Comparison of ENCODE assay signal across 26 cellular contexts in genomic region chr15:56629133-56629532, GRCh38.
"Had no signal": no experiment of that assay in that cellular context is flagged by ENCODE, and none has a peak within 500 bp of the region (broad histone marks: within the 10 kb centered on the region; RNA-seq: fewer than 3 reads in every experiment).

No MANE protein-coding gene starts in this region.

- H3K36me3 ChIP-seq: breast epithelium had no signal

- H3K9me3 Mint-ChIP-seq: activated CD4-positive, alpha-beta memory T cell treated with anti-CD3 and anti-CD28 coated beads for 36 hours; activated CD4-positive, alpha-beta T cell treated with anti-CD3 and anti-CD28 coated beads, Interleukin-2, amount 10 ng/mL, durations not matched to agents 7 days and 5 days; activated T-cell treated with anti-CD3 and anti-CD28 coated beads, Interleukin-2, amount 50 U/mL, for 4 hours; T-cell had no signal

- H3K27ac Mint-ChIP-seq: activated CD4-positive, alpha-beta memory T cell treated with anti-CD3 and anti-CD28 coated beads for 36 hours; activated CD4-positive, alpha-beta T cell treated with anti-CD3 and anti-CD28 coated beads, Interleukin-2, amount 10 ng/mL, durations not matched to agents 7 days and 5 days; T-cell had no signal

- DNase-seq: activated CD4-positive, alpha-beta memory T cell treated with anti-CD3 and anti-CD28 coated beads for 36 hours; activated CD4-positive, alpha-beta T cell treated with anti-CD3 and anti-CD28 coated beads, Interleukin-2, amount 10 ng/mL, durations not matched to agents 7 days and 5 days; activated CD4-positive, CD25-positive, alpha-beta regulatory T cell; activated CD8-positive, alpha-beta memory T cell treated with anti-CD3 and anti-CD28 coated beads for 24 hours; activated effector memory CD4-positive, alpha-beta T cell treated with anti-CD3 and anti-CD28 coated beads, Interleukin-2, amount 50 U/mL, for 16 hours; activated naive CD4-positive, alpha-beta T cell treated with Interleukin-2 at 50 U/mL for 16 hours; activated T-cell treated with anti-CD3 and anti-CD28 coated beads, Interleukin-2, amount 50 U/mL, for 4 hours; caudate nucleus; KG1; NCI-H1092 treated with DMSO at 0.1 percent for 48 hours; NCI-H1417 treated with DMSO at 0.1 percent for 48 hours; NCI-H1694; NCI-H2029 treated with DMSO at 0.1 percent for 48 hours; NCI-H345; NCI-H510A; NCI-H526 treated with DMSO at 0.1 percent for 48 hours; NCI-H82; NK-92 treated with Interleukin-12 subunit alpha and Interleukin-12 subunit beta, amount 100 ng/mL, for 24 hours; RPMI8226; T-cell had no signal

- H3K4me1 ChIP-seq: breast epithelium had no signal

- H3K9me3 ChIP-seq: breast epithelium had no signal

- ATAC-seq: activated T-cell treated with anti-CD3 and anti-CD28 coated beads, Interleukin-2, amount 50 U/mL, for 4 hours; Panc1; Right ventricle myocardium inferior; T-cell had no signal

- H3K27ac ChIP-seq: breast epithelium, SK-N-MC, VCaP had no signal

- H3K4me3 Mint-ChIP-seq: activated CD4-positive, alpha-beta memory T cell treated with anti-CD3 and anti-CD28 coated beads for 36 hours; activated CD4-positive, alpha-beta T cell treated with anti-CD3 and anti-CD28 coated beads, Interleukin-2, amount 10 ng/mL, durations not matched to agents 7 days and 5 days; activated naive CD8-positive, alpha-beta T cell; activated T-cell treated with anti-CD3 and anti-CD28 coated beads, Interleukin-2, amount 50 U/mL, for 4 hours; T-cell had no signal

- H3K4me3 ChIP-seq: breast epithelium, SK-N-MC had no signal

- H3K27me3 Mint-ChIP-seq: activated CD4-positive, alpha-beta memory T cell treated with anti-CD3 and anti-CD28 coated beads for 36 hours; activated CD4-positive, alpha-beta T cell treated with anti-CD3 and anti-CD28 coated beads, Interleukin-2, amount 10 ng/mL, durations not matched to agents 7 days and 5 days; activated naive CD8-positive, alpha-beta T cell; T-cell had no signal

- H3K27me3 ChIP-seq: breast epithelium had no signal
